ENCODE assay signal across 11 cellular contexts in the genomic region with DNA sequence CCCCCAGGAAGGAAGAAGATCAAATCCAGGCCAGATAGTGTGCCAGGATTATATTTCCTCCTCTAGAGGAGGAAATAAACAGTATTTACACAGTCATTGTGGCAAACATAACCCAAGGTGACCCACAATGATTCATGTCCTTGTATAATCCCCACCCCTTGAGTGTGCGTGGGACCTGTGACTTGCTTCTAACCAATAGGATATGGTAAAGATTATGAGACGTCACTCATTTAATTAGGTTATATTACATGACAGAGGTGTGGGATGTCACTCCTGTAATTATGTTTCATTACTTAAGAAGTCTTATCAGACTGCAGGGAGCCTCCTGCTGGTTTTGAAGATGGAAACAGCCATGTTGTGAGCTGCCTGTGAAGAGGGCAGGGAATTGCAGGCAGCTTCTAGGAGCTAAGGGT. TPM values are rescaled to one million over a fixed set of nuclear protein-coding genes. Genes with fewer than 3 reads are reported as not detected.
DNase-seq lines count a peak whose midpoint lies in the region; ATAC-seq and TF ChIP-seq lines count a peak whose summit lies in the region.
"Had no signal": no experiment of that assay in that cellular context is flagged by ENCODE, and none has a peak within 500 bp of the region (broad histone marks: within the 10 kb centered on the region; RNA-seq: fewer than 3 reads in every experiment).

No MANE protein-coding gene starts in this region.

- TF ChIP-seq CTCF in DND-41 (IDR thresholded peaks at IDR 0.05; ENCODE audit: borderline replicate concordance, extremely low read depth, low read length, poor library complexity, severe bottlenecking) (peak; percentile 5), choroid plexus epithelial cell (conservative IDR thresholded peaks at IDR 0.05; ENCODE audit: low read depth, low read length) (no peak)

- ATAC-seq in DND-41 (ENCODE audit: insufficient read depth, low read depth) = no peak
- no peak for ATAC-seq in GM19328 (IDR thresholded peaks at IDR 0.05; ENCODE audit: unreplicated experiment)
- no peak for ATAC-seq in HG03520 (IDR thresholded peaks at IDR 0.05; ENCODE audit: unreplicated experiment)

- H3K9me3 ChIP-seq in DND-41 (ENCODE audit: insufficient read depth, low read length, severe bottlenecking) (no peaks in the 10 kb centered on the region), mucosa of rectum (ENCODE audit: control insufficient read depth in 2 of 2, low read length in 2 of 2) (no peaks in the 10 kb centered on the region)

- no peak overlapping the region for H2AFZ ChIP-seq in DND-41 (ENCODE audit: low read depth, low read length)

- H4K20me1 ChIP-seq in DND-41 (ENCODE audit: insufficient read depth, low read length) = no peaks in the 10 kb centered on the region

- H3K9ac ChIP-seq in DND-41 (ENCODE audit: low read depth, low read length) (no peak overlapping the region), mucosa of rectum (ENCODE audit: low read depth in 1 of 2, low read length in 2 of 2) (peak overlapping the region in 1 of 2 donors; percentile 35)

- DNase-seq in DND-41 = no peak
- peak; percentile 65 for DNase-seq in HT-29 (ENCODE audit: low spot score)
- peak; percentile 6 for DNase-seq in choroid plexus epithelial cell (ENCODE audit: low read depth)
- DNase-seq in kidney glomerular epithelial cell (lab: John Stamatoyannopoulos, UW) = no peak
- DNase-seq: activated CD8-positive, alpha-beta memory T cell treated with anti-CD3 and anti-CD28 coated beads for 24 hours; CD4-positive, alpha-beta memory T cell; NCI-H2081 treated with DMSO at 0.1 percent for 48 hours; substantia nigra had no signal

- no peaks in the 10 kb centered on the region for H3K79me2 ChIP-seq in DND-41 (ENCODE audit: insufficient read depth, low read length)

- H3K27ac ChIP-seq in DND-41 (ENCODE audit: low read length) (no peak overlapping the region), mucosa of rectum (ENCODE audit: low read depth in 2 of 2, low read length in 2 of 2) (peak overlapping the region; percentile 76 to 88)

- H3K4me3 ChIP-seq in DND-41 (ENCODE audit: low read depth in 1 of 2, low read length in 2 of 2) = no peak overlapping the region
- H3K4me3 ChIP-seq in choroid plexus epithelial cell (ENCODE audit: low read depth, low read length) = no peak overlapping the region
- no peak overlapping the region for H3K4me3 ChIP-seq in mucosa of rectum (ENCODE audit: low read length in 2 of 2)

- no peaks in the 10 kb centered on the region for H3K27me3 ChIP-seq in DND-41 (ENCODE audit: insufficient read depth, low read length, poor library complexity)
- no peaks in the 10 kb centered on the region for H3K27me3 ChIP-seq in mucosa of rectum (ENCODE audit: control insufficient read depth in 2 of 2, insufficient read depth in 2 of 2, low read length in 2 of 2)

- H3K4me1 ChIP-seq in DND-41 (ENCODE audit: insufficient read depth, low read length) = no peaks in the 10 kb centered on the region
- peaks cover 3 to 10% of the 10 kb centered on the region in 2 donors for H3K4me1 ChIP-seq in mucosa of rectum (ENCODE audit: control insufficient read depth in 2 of 2, insufficient read depth in 2 of 2, low read length in 2 of 2)

- H3K36me3 ChIP-seq in DND-41 (ENCODE audit: insufficient read depth, low read length) = no peaks in the 10 kb centered on the region
- H3K36me3 ChIP-seq in mucosa of rectum (ENCODE audit: control insufficient read depth in 2 of 2, insufficient read depth in 2 of 2, low read length in 2 of 2) = no peaks in the 10 kb centered on the region

- no peak overlapping the region for H3K4me2 ChIP-seq in DND-41 (ENCODE audit: insufficient read depth, low read length)

RNA-seq across cellular contexts. Expression of gene CATSPERB, which starts 12.2 kb away (rescaled TPM):
- 0.03 and 0.61 TPM in 2 replicates for total RNA-seq in HT-29 (2014; rRNA removed; shearing (Covaris generic))

Comparison
In these comparisons a context has a peak if more than half of its experiments do, and no peak if none do; other contexts are left out.
1. DNase-seq: peak in HT-29 (single experiment) and choroid plexus epithelial cell (single experiment); none in DND-41 (single experiment) and kidney glomerular epithelial cell (single experiment).